16 cellular contexts compared by ENCODE assay signal in genomic region chr2:119426801-119427395, GRCh38. TPM values are rescaled to one million over a fixed set of nuclear protein-coding genes. Genes with fewer than 3 reads are reported as not detected.
DNase-seq lines count a peak whose midpoint lies in the region; ATAC-seq and TF ChIP-seq lines count a peak whose summit lies in the region.
"Had no signal": no experiment of that assay in that cellular context is flagged by ENCODE, and none has a peak within 500 bp of the region (broad histone marks: within the 10 kb centered on the region; RNA-seq: fewer than 3 reads in every experiment).

No MANE protein-coding gene starts in this region.

- peaks cover 18% of the 10 kb centered on the region for H3K27me3 Mint-ChIP-seq in nephron (ENCODE audit: low read depth)

- TF ChIP-seq POLR2A in heart left ventricle (IDR thresholded peaks at IDR 0.05), result no peak

- peak; percentile 62 for DNase-seq in Right ventricle myocardium superior
- no peak for DNase-seq in heart left ventricle
- peak; percentile 26 for DNase-seq in epithelial cell of esophagus (ENCODE audit: low read depth)
- no peak for DNase-seq in C1 segment of cervical spinal cord (lab: John Stamatoyannopoulos, UW)
- DNase-seq in GDM1 (lab: John Stamatoyannopoulos, UW), result no peak
- DNase-seq: ACHN; activated B cell treated with CpG ODN at 0.5 μM for 24 hours; activated T-cell treated with anti-CD3 and anti-CD28 coated beads, Interleukin-2, amount 50 U/mL, for 1 hour; hippocampal formation; NCI-H1694 had no signal

- ATAC-seq in Right ventricle myocardium superior (ENCODE audit: poor library complexity) (peak; percentile 30), heart left ventricle (no peak), GM18502 (IDR thresholded peaks at IDR 0.05; ENCODE audit: poor library complexity, unreplicated experiment) (no peak)

- H3K4me1 ChIP-seq in heart left ventricle (peaks cover 0 to 50% (median 4%) of the 10 kb centered on the region in 12 donors), urinary bladder (ENCODE audit: insufficient read depth) (peaks cover 2% of the 10 kb centered on the region)

- TF ChIP-seq CTCF in heart left ventricle (IDR thresholded peaks at IDR 0.05), result no peak
- no peak for TF ChIP-seq CTCF in epithelial cell of esophagus (IDR thresholded peaks at IDR 0.05; ENCODE audit: insufficient read depth, low read depth, low read length, missing control alignments)
- TF ChIP-seq CTCF in nephron (IDR thresholded peaks at IDR 0.05; ENCODE audit: unreplicated experiment in 3 of 3), result no peak

- H3K9me3 ChIP-seq in heart left ventricle, result no peaks in the 10 kb centered on the region
- H3K9me3 ChIP-seq: ascending aorta had no signal

- intact Hi-C loops in Right ventricle myocardium superior (cut with DNase I) (no loop called here), heart left ventricle (cut with DNase I) (loop anchor here in 1 of 10 donors (5.0 kb wide), 1 partner anchor 35 kb away; no protein-coding TSS in a partner anchor)

- H3K36me3 ChIP-seq in heart left ventricle (no peaks in the 10 kb centered on the region), urinary bladder (ENCODE audit: insufficient read depth) (no peaks in the 10 kb centered on the region)
- H3K36me3 ChIP-seq: ascending aorta had no signal

- H3K9me3 Mint-ChIP-seq in nephron, result peaks cover 2% of the 10 kb centered on the region

- 78 to 86% (median 81%) methylated on average over 12 of the region's 12 CpGs for WGBS in heart left ventricle, 4 donors
- WGBS in urinary bladder, result 66% methylated on average over 12 of the region's 12 CpGs

- peaks cover 0 to 8% (median 0%) of the 10 kb centered on the region in 9 donors for H3K27me3 ChIP-seq in heart left ventricle
- H3K27me3 ChIP-seq: ascending aorta had no signal

- H3K4me3 ChIP-seq in heart left ventricle (no peak overlapping the region), epithelial cell of esophagus (ENCODE audit: low read length) (no peak overlapping the region), urinary bladder (ENCODE audit: low read depth, low read length) (no peak overlapping the region)
- H3K4me3 ChIP-seq: ascending aorta, skin epidermis had no signal

- H3K36me3 Mint-ChIP-seq in nephron (ENCODE audit: low read depth), result peaks cover 2% of the 10 kb centered on the region

- H3K27ac ChIP-seq in heart left ventricle (no peak overlapping the region), urinary bladder (ENCODE audit: low read depth) (peak overlapping the region; percentile 40)
- H3K27ac ChIP-seq: ascending aorta had no signal

- peak overlapping the region; percentile 13 to 73 (median 20) for H3K27ac Mint-ChIP-seq in nephron
- H3K27ac Mint-ChIP-seq: activated B cell treated with CpG ODN at 0.5 μM for 24 hours had no signal

- H3K4me1 Mint-ChIP-seq in nephron, result peaks cover 34% of the 10 kb centered on the region

- H3K4me3 Mint-ChIP-seq in nephron, result no peak overlapping the region
- H3K4me3 Mint-ChIP-seq: activated B cell treated with CpG ODN at 0.5 μM for 24 hours had no signal

RNA-seq across cellular contexts. Expression of gene TMEM37, which starts 4.8 kb away (rescaled TPM):
- total RNA-seq in Right ventricle myocardium superior (2.8 TPM), heart left ventricle (10 to 100 TPM in 2 of 9 donors, 1 to 10 TPM in 6, under 1 TPM in 1; 0.81 to 24.6 (median 1.7) TPM), urinary bladder (1.1 TPM)
- polyA plus RNA-seq in heart left ventricle (under 1 TPM; 0.75 to 0.88 TPM), urinary bladder (7.8 TPM)
- total RNA-seq: myocyte had no signal

Comparison
In these comparisons a context has a peak if more than half of its experiments do, and no peak if none do; other contexts are left out.
1. DNase-seq: peak in Right ventricle myocardium superior (single experiment) and epithelial cell of esophagus (single experiment); none in heart left ventricle (0 of 5), C1 segment of cervical spinal cord (0 of 14) and GDM1 (single experiment).